In genomic region chr15:74695597-74696397, GRCh38 we compare ENCODE assay signal across 8 cellular contexts. TPM values are rescaled to one million over a fixed set of nuclear protein-coding genes. Genes with fewer than 3 reads are reported as not detected.
DNase-seq lines count a peak whose midpoint lies in the region; ATAC-seq and TF ChIP-seq lines count a peak whose summit lies in the region.

EDC3 (minus strand) TSS chr15:74696024; CDS start chr15:74675124, 20,900 bp downstream.

- H2AFZ ChIP-seq in ACC112 (ENCODE audit: low read length, unreplicated experiment): peak within 1 kb of the TSS; percentile 99

- H3K36me3 ChIP-seq in ACC112 (ENCODE audit: insufficient read depth, low read length) (peaks cover under 1% of the 10 kb centered on the region; the same call in 1 of the 2 replicates), left lung (no peaks in the 10 kb centered on the region)

- peak; percentile 52 to 88 for DNase-seq in NCI-H526 (lab: John Stamatoyannopoulos, UW)
- peak; percentile 71 to 87 for DNase-seq in activated CD4-positive, alpha-beta T cell treated with anti-CD3 and anti-CD28 coated beads, Interleukin-2, amount 50 U/mL, for 24 hours (ENCODE audit: low read depth in 1 of 2, low spot score in 1 of 2)
- DNase-seq in dermis blood vessel endothelial cell: peak; percentile 89
- DNase-seq in left lung: peak; percentile 90 to 93
- DNase-seq in stimulated activated CD4-positive, alpha-beta T cell treated with anti-CD3 and anti-CD28 coated beads, Interleukin-2, amount 100 ng/mL, for 4 hours (ENCODE audit: low read depth): peak; percentile 82

- no peaks in the 10 kb centered on the region for H3K27me3 ChIP-seq in ACC112 (ENCODE audit: insufficient read depth, low read length)
- no peaks in the 10 kb centered on the region for H3K27me3 ChIP-seq in left lung

- peak; percentile 82 for ATAC-seq in GM18909 (IDR thresholded peaks at IDR 0.05; ENCODE audit: poor library complexity, unreplicated experiment)
- peak; percentile 87 for ATAC-seq in HG03354 (IDR thresholded peaks at IDR 0.05; ENCODE audit: poor library complexity, severe bottlenecking, unreplicated experiment)
- peak; percentile 97 for ATAC-seq in left lung

- H3K4me1 ChIP-seq in ACC112 (ENCODE audit: control insufficient read depth, insufficient read depth, low read length, unreplicated experiment): peaks cover 19% of the 10 kb centered on the region
- H3K4me1 ChIP-seq in left lung: peaks cover 11 to 29% of the 10 kb centered on the region in 2 donors

- no peak for TF ChIP-seq CTCF in left lung (IDR thresholded peaks at IDR 0.05)

- peak within 1 kb of the TSS; percentile 87 for H3K4me3 ChIP-seq in ACC112 (ENCODE audit: low read depth, low read length)
- H3K4me3 ChIP-seq in left lung: peak within 1 kb of the TSS; percentile 73 to 88

- intact Hi-C loops in left lung (cut with DNase I): no loop called here

- H3K79me2 ChIP-seq in ACC112 (ENCODE audit: control insufficient read depth, insufficient read depth, low read length, unreplicated experiment): peaks cover 54% of the 10 kb centered on the region

- no peaks in the 10 kb centered on the region for H3K9me3 ChIP-seq in left lung

- peak within 1 kb of the TSS; percentile 38; the same call in 1 of the 2 replicates for H3K27ac ChIP-seq in ACC112 (ENCODE audit: low read depth, low read length)
- H3K27ac ChIP-seq in left lung: peak within 1 kb of the TSS; percentile 33 to 73

RNA-seq across cellular contexts. Expression of gene EDC3, which starts in this region (rescaled TPM):
- total RNA-seq in dermis blood vessel endothelial cell: 21.4 and 31.4 TPM in 2 replicates
- 10 to 100 TPM; 27.9 to 28.0 TPM for total RNA-seq in left lung

Comparison
In these comparisons a context has a peak if more than half of its experiments do, and no peak if none do; other contexts are left out.
1. Peak in every context shown above with its lines: DNase-seq, ATAC-seq, H3K4me3 ChIP-seq and H3K27ac ChIP-seq.